15 cellular contexts compared by ENCODE assay signal in the genomic region with DNA sequence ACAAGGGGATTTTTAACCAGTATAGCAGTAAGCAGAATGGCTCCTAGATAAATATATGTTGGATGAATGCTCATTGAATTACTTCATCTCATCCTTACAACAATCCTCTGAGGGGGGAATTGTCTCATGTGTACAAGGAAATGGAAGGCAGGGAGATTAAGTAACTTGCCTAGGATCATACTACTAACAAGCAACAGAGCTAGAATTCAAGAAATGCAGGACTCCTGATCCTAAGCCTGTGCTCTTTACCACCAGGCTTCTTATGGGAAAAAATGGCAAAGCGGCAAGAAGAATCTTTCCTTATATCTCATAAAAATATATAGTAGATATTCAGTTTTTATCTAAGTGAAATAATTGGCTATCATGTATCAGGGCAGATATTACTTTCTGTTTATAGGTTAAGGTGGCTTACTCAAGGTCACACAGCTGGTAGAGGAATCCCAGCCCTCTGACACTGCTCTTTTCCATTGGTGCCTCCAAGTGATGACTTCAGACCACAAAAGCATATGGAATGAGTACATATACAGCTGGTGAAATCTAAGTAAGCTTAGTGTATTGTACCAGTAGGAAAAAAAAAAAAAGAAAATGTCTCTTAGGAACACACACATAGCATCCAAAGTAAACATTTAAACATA. TPM values are rescaled to one million over a fixed set of nuclear protein-coding genes. Genes with fewer than 3 reads are reported as not detected.
A peak's percentile ranks its signal among the peaks of the same experiment; 100 is the strongest.
DNase-seq lines count a peak whose midpoint lies in the region; ATAC-seq, FAIRE-seq and TF ChIP-seq lines count a peak whose summit lies in the region.
"Had no signal": no experiment of that assay in that cellular context is flagged by ENCODE, and none has a peak within 500 bp of the region (broad histone marks: within the 10 kb centered on the region; RNA-seq: fewer than 3 reads in every experiment).

No MANE protein-coding gene starts in this region.

- H3K27ac Mint-ChIP-seq in CD8-positive, alpha-beta T cell: no peak overlapping the region
- H3K27ac Mint-ChIP-seq in activated naive CD8-positive, alpha-beta T cell treated with anti-CD3 and anti-CD28 coated beads for 36 hours: no peak overlapping the region
- peak overlapping the region; percentile 36 for H3K27ac Mint-ChIP-seq in mesothelial cell of epicardium

- H3K79me2 ChIP-seq in HCT116 (ENCODE audit: insufficient read depth, low read length): peaks cover 59% of the 10 kb centered on the region

- POLR2A ChIA-PET in CD8-positive, alpha-beta T cell (lab: Charles Lee): no interaction called here
- POLR2A ChIA-PET in HCT116 (lab: Charles Lee): no interaction called here

- H3K9me3 Mint-ChIP-seq in CD8-positive, alpha-beta T cell: no peaks in the 10 kb centered on the region
- no peaks in the 10 kb centered on the region for H3K9me3 Mint-ChIP-seq in activated naive CD8-positive, alpha-beta T cell treated with anti-CD3 and anti-CD28 coated beads for 36 hours
- no peaks in the 10 kb centered on the region for H3K9me3 Mint-ChIP-seq in mesothelial cell of epicardium

- no peak for TF ChIP-seq CTCF in CD8-positive, alpha-beta T cell (IDR thresholded peaks at IDR 0.05)
- no peak for TF ChIP-seq CTCF in HCT116 (IDR thresholded peaks at IDR 0.05 in 2 of 3, conservative IDR thresholded peaks at IDR 0.05 in 1 of 3; ENCODE audit: borderline replicate concordance in 1 of 3, insufficient read depth in 1 of 3, low read depth in 2 of 3, low read length in 2 of 3)
- TF ChIP-seq CTCF in mesothelial cell of epicardium (IDR thresholded peaks at IDR 0.05; ENCODE audit: unreplicated experiment): no peak
- TF ChIP-seq CTCF in tibial artery (IDR thresholded peaks at IDR 0.05): no peak

- peak overlapping the region; percentile 74; the same call in 1 of the 2 replicates for H3K4me2 ChIP-seq in HCT116 (ENCODE audit: low read length)

- FAIRE-seq in RCC 7860 (lab: Jason Lieb, UNC): no peak
- FAIRE-seq: GM18507 had no signal

- peaks cover 43% of the 10 kb centered on the region for H3K4me1 Mint-ChIP-seq in CD8-positive, alpha-beta T cell (ENCODE audit: low read depth)
- peaks cover 35% of the 10 kb centered on the region for H3K4me1 Mint-ChIP-seq in activated naive CD8-positive, alpha-beta T cell treated with anti-CD3 and anti-CD28 coated beads for 36 hours
- H3K4me1 Mint-ChIP-seq in mesothelial cell of epicardium: peaks cover 19% of the 10 kb centered on the region

- H3K27ac ChIP-seq in CD8-positive, alpha-beta T cell (ENCODE audit: low read depth, low read length): no peak overlapping the region
- no peak overlapping the region for H3K27ac ChIP-seq in HCT116 (ENCODE audit: low read depth, low read length)
- H3K27ac ChIP-seq in tibial artery: no peak overlapping the region

- no TSS peak for BruUV-seq in HCT116 (replicated peaks; lab: Mats Ljungman, UMichigan)

- TF ChIP-seq RAD21 in HCT116 (IDR thresholded peaks at IDR 0.05; ENCODE audit: low read depth): no peak

- no peaks in the 10 kb centered on the region for H3K27me3 ChIP-seq in CD8-positive, alpha-beta T cell (ENCODE audit: insufficient read depth, low read length)
- H3K27me3 ChIP-seq in HCT116 (ENCODE audit: insufficient read depth, low read length): no peaks in the 10 kb centered on the region
- H3K27me3 ChIP-seq in tibial artery: no peaks in the 10 kb centered on the region
- H3K27me3 ChIP-seq: stomach had no signal

- H3K9ac ChIP-seq in HCT116 (ENCODE audit: low read length): no peak overlapping the region

- H3K27me3 Mint-ChIP-seq in CD8-positive, alpha-beta T cell (ENCODE audit: low read depth): no peaks in the 10 kb centered on the region
- H3K27me3 Mint-ChIP-seq in activated naive CD8-positive, alpha-beta T cell treated with anti-CD3 and anti-CD28 coated beads for 36 hours: no peaks in the 10 kb centered on the region
- H3K27me3 Mint-ChIP-seq in mesothelial cell of epicardium (ENCODE audit: low read depth): no peaks in the 10 kb centered on the region
- H3K27me3 Mint-ChIP-seq: T-helper 17 cell had no signal

- CTCF ChIA-PET in CD8-positive, alpha-beta T cell (lab: Charles Lee): no interaction called here
- CTCF ChIA-PET in HCT116 (lab: Charles Lee): interaction anchor here (0.9 kb wide), 1 partner anchor 84 kb away, joined by 3 read pairs; no protein-coding TSS in a partner anchor

- H3K36me3 ChIP-seq in CD8-positive, alpha-beta T cell (ENCODE audit: insufficient read depth, low read length): no peaks in the 10 kb centered on the region
- H3K36me3 ChIP-seq in HCT116 (ENCODE audit: control insufficient read depth in 1 of 2, insufficient read depth in 2 of 2, low read length in 2 of 2) (no peaks in the 10 kb centered on the region; a peak in 1 of 4 replicates), tibial artery (no peaks in the 10 kb centered on the region)
- H3K36me3 ChIP-seq: stomach had no signal

- DNase-seq in CD8-positive, alpha-beta T cell: no peak
- DNase-seq in HCT116 (ENCODE audit: low read depth, low spot score) (no peak), mesothelial cell of epicardium (ENCODE audit: low spot score in 2 of 2, unreplicated experiment in 2 of 2) (no peak), RCC 7860 (ENCODE audit: low spot score) (no peak), tibial artery (no peak)
- no peak for DNase-seq in activated naive CD8-positive, alpha-beta T cell treated with anti-CD3 and anti-CD28 coated beads for 36 hours
- DNase-seq: DMS53; kidney glomerular epithelial cell; NCI-H1105 treated with DMSO at 0.1 percent for 48 hours; nucleus accumbens; stimulated activated CD4-positive, alpha-beta T cell treated with anti-CD3 and anti-CD28 coated beads, Interleukin-4, amount 100 ng/mL, for 1 hour; stomach; T-helper 17 cell had no signal

- H3K9me3 ChIP-seq in CD8-positive, alpha-beta T cell (ENCODE audit: low read length): no peaks in the 10 kb centered on the region
- H3K9me3 ChIP-seq in HCT116 (ENCODE audit: control insufficient read depth in 1 of 2, insufficient read depth in 1 of 2, low read depth in 1 of 2, low read length in 2 of 2): no peaks in the 10 kb centered on the region
- H3K9me3 ChIP-seq in tibial artery: no peaks in the 10 kb centered on the region
- H3K9me3 ChIP-seq: stomach had no signal

- RAD21 ChIA-PET in HCT116 (lab: Charles Lee; ENCODE audit: low non-redundant PET in 1 of 2, low total read pairs in 2 of 2, uncharacterized antibody in 2 of 2, unreplicated experiment in 2 of 2): no interaction called here

- no peak for TF ChIP-seq POLR2A in HCT116 (IDR thresholded peaks at IDR 0.05; ENCODE audit: borderline replicate concordance, extremely low read depth, insufficient read depth, insufficient read length)

- H2AFZ ChIP-seq in HCT116 (ENCODE audit: low read depth, low read length, poor library complexity, severe bottlenecking): no peak overlapping the region

- H4K20me1 ChIP-seq in HCT116 (ENCODE audit: insufficient read depth): no peaks in the 10 kb centered on the region

- H3K4me3 ChIP-seq in CD8-positive, alpha-beta T cell (ENCODE audit: low read depth, low read length): no peak overlapping the region
- H3K4me3 ChIP-seq in HCT116 (replicated peaks in 1 of 2; ENCODE audit: low read depth in 1 of 2, low read length in 2 of 2) (no peak overlapping the region), tibial artery (no peak overlapping the region)
- H3K4me3 ChIP-seq: stomach had no signal

- H3K36me3 Mint-ChIP-seq in CD8-positive, alpha-beta T cell: peaks cover 26% of the 10 kb centered on the region
- peaks cover 17% of the 10 kb centered on the region for H3K36me3 Mint-ChIP-seq in activated naive CD8-positive, alpha-beta T cell treated with anti-CD3 and anti-CD28 coated beads for 36 hours
- H3K36me3 Mint-ChIP-seq in mesothelial cell of epicardium: peaks cover 4% of the 10 kb centered on the region

- H3K9me2 ChIP-seq in HCT116 (ENCODE audit: insufficient read depth): no peaks in the 10 kb centered on the region

- intact Hi-C loops in CD8-positive, alpha-beta T cell (cut with DNase I, micrococcal nuclease): loop anchor here in 1 of 2 experiments (2.0 to 5.0 kb wide), 2 partner anchors 94 to 1125 kb away; a partner anchor contains a TSS
- intact Hi-C loops in HCT116 (cut with micrococcal nuclease): loop anchor here (5.0 kb wide), 1 partner anchor 85 kb away; a partner anchor contains a TSS
- intact Hi-C loops in tibial artery (cut with DNase I; ENCODE audit: low total_unique reads): loop anchor here (5.0 to 10.0 kb wide), 3 partner anchors 95 to 320 kb away; a partner anchor contains a TSS

- no peak for ATAC-seq in CD8-positive, alpha-beta T cell
- ATAC-seq in HCT116 (no peak), HG03457 (IDR thresholded peaks at IDR 0.05; ENCODE audit: unreplicated experiment) (no peak)
- ATAC-seq: T-helper 17 cell had no signal

- peak overlapping the region; percentile 49 for H3K4me3 Mint-ChIP-seq in CD8-positive, alpha-beta T cell
- H3K4me3 Mint-ChIP-seq in activated naive CD8-positive, alpha-beta T cell treated with anti-CD3 and anti-CD28 coated beads for 36 hours: peak overlapping the region; percentile 57
- H3K4me3 Mint-ChIP-seq in mesothelial cell of epicardium: no peak overlapping the region

- peaks cover 27% of the 10 kb centered on the region for H3K4me1 ChIP-seq in CD8-positive, alpha-beta T cell (ENCODE audit: insufficient read depth, low read length)
- H3K4me1 ChIP-seq in HCT116 (ENCODE audit: control insufficient read depth in 1 of 2, insufficient read depth in 2 of 2, low read length in 2 of 2) (peaks cover 5 to 14% of the 10 kb centered on the region in 2 experiments; a peak in 3 of 4 replicates), tibial artery (peaks cover 0 to 32% (median 8%) of the 10 kb centered on the region in 4 donors)

TF ChIP-seq in HCT116, 20 proteins besides CTCF, POLR2A, EP300 and RAD21:
- TF ChIP-seq ZNF274 (IDR thresholded peaks at IDR 0.05; ENCODE audit: low read depth, low read length) (no peak), FOSL1 (IDR thresholded peaks at IDR 0.05; ENCODE audit: low read depth) (no peak), EZH2phosphoT487 (IDR thresholded peaks at IDR 0.05; ENCODE audit: borderline replicate concordance) (no peak), YY1 (IDR thresholded peaks at IDR 0.05; ENCODE audit: extremely low read depth, insufficient replicate concordance, low read depth, low read length) (no peak), CBX3 (IDR thresholded peaks at IDR 0.05; ENCODE audit: low read depth) (no peak)
- TF ChIP-seq, protein P1, sequence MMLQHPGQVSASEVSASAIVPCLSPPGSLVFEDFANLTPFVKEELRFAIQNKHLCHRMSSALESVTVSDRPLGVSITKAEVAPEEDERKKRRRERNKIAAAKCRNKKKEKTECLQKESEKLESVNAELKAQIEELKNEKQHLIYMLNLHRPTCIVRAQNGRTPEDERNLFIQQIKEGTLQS (IDR thresholded peaks at IDR 0.05): no peak

RNA-seq across cellular contexts. Expression of a gene that starts 2.1 kb away (rescaled TPM):
- total RNA-seq in CD8-positive, alpha-beta T cell: 10 to 100 TPM; 13.3 to 13.5 TPM
- total RNA-seq in HCT116 (2021; ENCODE audit: unreplicated experiment) (9.7 TPM), mesothelial cell of epicardium (15.0 to 17.7 TPM (median 16.3 TPM) in 3 replicates)
- 2.6 and 3.9 TPM in 2 replicates for polyA plus RNA-seq in HCT116 (2012)
- total RNA-seq in activated naive CD8-positive, alpha-beta T cell treated with anti-CD3 and anti-CD28 coated beads for 36 hours: 10 to 100 TPM; 18.4 to 18.6 TPM

RNA-seq across cellular contexts. Expression of a gene that starts 2.3 kb away (rescaled TPM):
- 10 to 100 TPM; 26.1 to 27.1 TPM for total RNA-seq in CD8-positive, alpha-beta T cell
- total RNA-seq in HCT116 (2021; ENCODE audit: unreplicated experiment) (17.1 TPM), mesothelial cell of epicardium (29.6 to 33.9 TPM (median 29.9 TPM) in 3 replicates)
- 4.0 and 6.0 TPM in 2 replicates for polyA plus RNA-seq in HCT116 (2012)
- 10 to 100 TPM; 13.0 to 15.6 TPM for total RNA-seq in activated naive CD8-positive, alpha-beta T cell treated with anti-CD3 and anti-CD28 coated beads for 36 hours
